8 cellular contexts compared by ENCODE assay signal in the genomic region with DNA sequence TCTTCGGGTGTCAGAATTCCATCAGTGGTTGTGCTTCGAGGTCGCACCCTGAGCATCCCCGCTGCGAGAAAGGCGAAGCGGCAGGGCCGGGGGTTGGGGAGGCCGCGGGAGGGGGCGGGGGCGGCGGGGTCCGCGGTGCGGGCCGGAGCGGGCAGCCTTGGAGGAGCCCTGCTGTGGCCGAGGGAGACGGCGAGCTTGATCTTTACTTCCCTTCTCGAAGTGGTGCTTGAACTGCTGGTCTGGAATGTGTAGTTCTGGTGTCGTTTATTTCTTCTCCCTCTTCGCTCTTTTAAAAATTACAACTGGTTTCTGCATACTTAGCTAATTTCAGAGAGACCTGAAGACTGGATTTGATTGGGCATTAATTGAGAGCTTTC.
DNase-seq lines count a peak whose midpoint lies in the region; ATAC-seq and TF ChIP-seq lines count a peak whose summit lies in the region.

No MANE protein-coding gene starts in this region.

- peak overlapping the region; percentile 91 to 95 for H3K4me3 Mint-ChIP-seq in stimulated activated naive B cell treated with anti-CD40 and anti-IgM and Interleukin-4, amounts not matched to agents 10 μg/mL and 1 μg/mL and 100 μg/mL, for 72 hours

- H3K9me3 ChIP-seq in BLaER1 treated with 17β-estradiol and CSF1 and Interleukin-3, amounts not matched to agents 10 nM and 100 nM (replicated peaks in 1 of 11), result no peaks in the 10 kb centered on the region

- DNase-seq in Kasumi-1 (lab: John Stamatoyannopoulos, UW) (peak; percentile 51 to 68), astrocyte of the cerebellum (ENCODE audit: low read depth) (no peak), iPS-NIHi7 (ENCODE audit: extremely low spot score) (peak; percentile 41), GDM1 (lab: John Stamatoyannopoulos, UW) (no peak), T-helper 9 cell (no peak)
- DNase-seq in stimulated activated naive B cell treated with anti-CD40 and anti-IgM and Interleukin-4, amounts not matched to agents 10 μg/mL and 1 μg/mL and 100 μg/mL, for 72 hours, result no peak

- H3K4me3 ChIP-seq in BLaER1 treated with 17β-estradiol and CSF1 and Interleukin-3, amounts not matched to agents 10 nM and 100 nM, result peak overlapping the region; percentile 91 to 100 (median 94)
- peak overlapping the region; percentile 69 for H3K4me3 ChIP-seq in astrocyte of the cerebellum (ENCODE audit: low read depth, low read length)

- H3K27me3 ChIP-seq in BLaER1 treated with 17β-estradiol and CSF1 and Interleukin-3, amounts not matched to agents 10 nM and 100 nM, result peaks cover 0 to 42% (median 28%) of the 10 kb centered on the region in 11 experiments; a peak in 16 of 22 replicates

- H3K4me1 ChIP-seq in BLaER1 treated with 17β-estradiol and CSF1 and Interleukin-3, amounts not matched to agents 10 nM and 100 nM, result peaks cover 33 to 75% (median 43%) of the 10 kb centered on the region in 10 experiments

- H3K27ac Mint-ChIP-seq in stimulated activated naive B cell treated with anti-CD40 and anti-IgM and Interleukin-4, amounts not matched to agents 10 μg/mL and 1 μg/mL and 100 μg/mL, for 72 hours, result peak overlapping the region; percentile 86

- in situ Hi-C loops in astrocyte of the cerebellum (cut with HindIII; ENCODE audit: low sequenced_read_pairs), result no loop called here

- peak overlapping the region; percentile 89 to 98 (median 90); a peak in 20 of 22 replicates for H3K27ac ChIP-seq in BLaER1 treated with 17β-estradiol and CSF1 and Interleukin-3, amounts not matched to agents 10 nM and 100 nM

- no peaks in the 10 kb centered on the region for H3K27me3 Mint-ChIP-seq in stimulated activated naive B cell treated with anti-CD40 and anti-IgM and Interleukin-4, amounts not matched to agents 10 μg/mL and 1 μg/mL and 100 μg/mL, for 72 hours

- H3K36me3 ChIP-seq in BLaER1 treated with 17β-estradiol and CSF1 and Interleukin-3, amounts not matched to agents 10 nM and 100 nM, result peaks cover 0 to 25% (median 8%) of the 10 kb centered on the region in 11 experiments; a peak in 8 of 22 replicates

- peaks cover 29 to 41% of the 10 kb centered on the region in 2 donors for H3K4me1 Mint-ChIP-seq in stimulated activated naive B cell treated with anti-CD40 and anti-IgM and Interleukin-4, amounts not matched to agents 10 μg/mL and 1 μg/mL and 100 μg/mL, for 72 hours

- H3K9ac ChIP-seq in BLaER1 treated with 17β-estradiol and CSF1 and Interleukin-3, amounts not matched to agents 10 nM and 100 nM, result peak overlapping the region; percentile 93 to 100 (median 97)

- ATAC-seq in stimulated activated naive B cell treated with anti-CD40 and anti-IgM and Interleukin-4, amounts not matched to agents 10 μg/mL and 1 μg/mL and 100 μg/mL, for 72 hours (replicated peaks), result no peak
- no peak for ATAC-seq in GM19023 (IDR thresholded peaks at IDR 0.05; ENCODE audit: unreplicated experiment)

- peaks cover 1 to 3% of the 10 kb centered on the region in 2 donors for H3K36me3 Mint-ChIP-seq in stimulated activated naive B cell treated with anti-CD40 and anti-IgM and Interleukin-4, amounts not matched to agents 10 μg/mL and 1 μg/mL and 100 μg/mL, for 72 hours

- no peak for TF ChIP-seq CTCF in astrocyte of the cerebellum (IDR thresholded peaks at IDR 0.05; ENCODE audit: low read depth, low read length, missing control alignments)

- peak overlapping the region; percentile 86 to 98 (median 91) for H3K4me2 ChIP-seq in BLaER1 treated with 17β-estradiol and CSF1 and Interleukin-3, amounts not matched to agents 10 nM and 100 nM

- H3K9me3 Mint-ChIP-seq in stimulated activated naive B cell treated with anti-CD40 and anti-IgM and Interleukin-4, amounts not matched to agents 10 μg/mL and 1 μg/mL and 100 μg/mL, for 72 hours, result no peaks in the 10 kb centered on the region

- peaks cover 50 to 62% (median 59%) of the 10 kb centered on the region in 11 experiments for H4K20me1 ChIP-seq in BLaER1 treated with 17β-estradiol and CSF1 and Interleukin-3, amounts not matched to agents 10 nM and 100 nM

Comparison
In these comparisons a context has a peak if more than half of its experiments do, and no peak if none do; other contexts are left out.
1. DNase-seq: peak in Kasumi-1 (2 of 2) and iPS-NIHi7 (single experiment); none in astrocyte of the cerebellum (single experiment), stimulated activated naive B cell treated with anti-CD40 and anti-IgM and Interleukin-4, amounts not matched to agents 10 μg/mL and 1 μg/mL and 100 μg/mL, for 72 hours (single experiment), GDM1 (single experiment) and T-helper 9 cell (single experiment).